Comparison of ENCODE assay signal across 10 cellular contexts in the genomic region with DNA sequence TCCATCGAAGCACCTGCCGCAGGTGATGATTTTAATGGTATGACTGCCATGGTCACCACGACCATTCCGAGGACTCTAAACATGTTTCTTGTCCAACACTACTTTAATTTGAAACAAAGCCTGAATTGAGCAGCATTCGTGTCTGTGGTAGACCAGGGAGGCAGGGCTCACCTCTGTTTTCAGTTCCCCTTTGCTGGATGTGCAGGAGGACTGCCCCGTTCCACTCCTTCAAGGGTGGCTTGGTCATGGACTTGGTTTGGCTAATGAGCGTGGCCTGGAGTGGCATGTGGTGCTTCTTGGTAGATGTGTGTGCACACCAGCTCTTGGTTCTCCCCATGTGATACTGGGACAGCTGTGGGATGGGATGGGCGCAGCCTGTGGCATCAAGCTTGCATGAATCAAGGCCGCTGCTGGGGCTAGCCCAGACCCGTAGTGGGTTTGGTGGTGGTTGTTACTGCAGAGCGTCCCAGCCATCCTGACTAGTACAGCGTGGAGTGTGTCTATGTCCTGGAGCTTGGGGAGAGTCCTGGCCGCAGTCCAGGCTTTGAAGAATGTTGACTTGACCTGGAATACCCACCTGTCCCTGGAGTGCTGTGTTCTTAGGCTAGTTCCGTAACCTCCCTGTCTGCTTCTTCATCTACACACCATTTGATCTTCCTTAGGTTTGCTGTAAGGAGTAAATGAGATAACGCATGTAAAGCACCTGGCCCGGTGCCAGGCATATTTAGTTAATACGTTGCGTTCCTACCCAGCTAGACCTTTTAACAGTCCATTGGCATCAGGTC. TPM values are rescaled to one million over a fixed set of nuclear protein-coding genes. Genes with fewer than 3 reads are reported as not detected.
DNase-seq lines count a peak whose midpoint lies in the region; ATAC-seq and TF ChIP-seq lines count a peak whose summit lies in the region.
"Had no signal": no experiment of that assay in that cellular context is flagged by ENCODE, and none has a peak within 500 bp of the region (broad histone marks: within the 10 kb centered on the region; RNA-seq: fewer than 3 reads in every experiment).

No MANE protein-coding gene starts in this region.

- H4K20me1 ChIP-seq in GM23338 (replicated peaks; ENCODE audit: insufficient read depth): no peaks in the 10 kb centered on the region

- no peak overlapping the region for H3K27ac ChIP-seq in GM23338 (ENCODE audit: low read depth)

- H3K79me2 ChIP-seq in GM23338 (replicated peaks; ENCODE audit: insufficient read depth): peaks cover 13% of the 10 kb centered on the region; the same call in 1 of the 2 replicates

- H3K9me3 Mint-ChIP-seq in GM23338: peaks cover 23% of the 10 kb centered on the region
- H3K9me3 Mint-ChIP-seq in activated CD4-positive, alpha-beta T cell treated with anti-CD3 and anti-CD28 coated beads, Interleukin-2, amount 10 ng/mL, durations not matched to agents 7 days and 5 days: peaks cover 43% of the 10 kb centered on the region

- peaks cover 4% of the 10 kb centered on the region for H3K4me1 Mint-ChIP-seq in GM23338
- H3K4me1 Mint-ChIP-seq in activated CD4-positive, alpha-beta T cell treated with anti-CD3 and anti-CD28 coated beads, Interleukin-2, amount 10 ng/mL, durations not matched to agents 7 days and 5 days: no peaks in the 10 kb centered on the region

- peaks cover 7% of the 10 kb centered on the region; the same call in 1 of the 2 replicates for H3K9me2 ChIP-seq in GM23338 (ENCODE audit: insufficient read depth)

- no peak overlapping the region for H3K4me2 ChIP-seq in GM23338

- H3K4me1 ChIP-seq in GM23338 (ENCODE audit: insufficient read depth): no peaks in the 10 kb centered on the region

- POLR2A ChIA-PET in activated CD4-positive, alpha-beta T cell treated with anti-CD3 and anti-CD28 coated beads, Interleukin-2, amount 10 ng/mL, durations not matched to agents 7 days and 5 days (lab: Charles Lee): no interaction called here

- no peaks in the 10 kb centered on the region; the same call in 1 of the 2 replicates for H3K36me3 ChIP-seq in GM23338 (ENCODE audit: insufficient read depth)

- peaks cover 23% of the 10 kb centered on the region for H3K36me3 Mint-ChIP-seq in GM23338 (ENCODE audit: low read depth)
- H3K36me3 Mint-ChIP-seq in activated CD4-positive, alpha-beta T cell treated with anti-CD3 and anti-CD28 coated beads, Interleukin-2, amount 10 ng/mL, durations not matched to agents 7 days and 5 days (ENCODE audit: low read depth): peaks cover 10% of the 10 kb centered on the region

- H2AFZ ChIP-seq in GM23338: no peak overlapping the region

- no peaks in the 10 kb centered on the region for H3K27me3 ChIP-seq in GM23338 (ENCODE audit: insufficient read depth)

- ATAC-seq in GM19023 (IDR thresholded peaks at IDR 0.05; ENCODE audit: unreplicated experiment): peak; percentile 96
- ATAC-seq in HG02588 (IDR thresholded peaks at IDR 0.05; ENCODE audit: unreplicated experiment): peak; percentile 98
- peak; percentile 99 for ATAC-seq in HG03469 (IDR thresholded peaks at IDR 0.05; ENCODE audit: unreplicated experiment)
- ATAC-seq in GM23338: no peak

- peaks cover 7% of the 10 kb centered on the region for H3K27me3 Mint-ChIP-seq in GM23338 (ENCODE audit: insufficient read depth, low read depth, poor library complexity)
- H3K27me3 Mint-ChIP-seq in activated CD4-positive, alpha-beta T cell treated with anti-CD3 and anti-CD28 coated beads, Interleukin-2, amount 10 ng/mL, durations not matched to agents 7 days and 5 days: no peaks in the 10 kb centered on the region

- H3F3A ChIP-seq in GM23338 (replicated peaks; ENCODE audit: low read depth): no peaks in the 10 kb centered on the region

- no peak overlapping the region for H3K4me3 ChIP-seq in GM23338

- TF ChIP-seq CTCF in GM23338 (conservative IDR thresholded peaks at IDR 0.05; ENCODE audit: low read depth in 2 of 2): no peak

- peak; percentile 15 for DNase-seq in myocyte (ENCODE audit: low read depth)
- DNase-seq in GM23338 (ENCODE audit: low spot score): no peak
- no peak for DNase-seq in activated CD4-positive, alpha-beta T cell treated with anti-CD3 and anti-CD28 coated beads, Interleukin-2, amount 10 ng/mL, durations not matched to agents 7 days and 5 days
- DNase-seq in activated gamma-delta T cell (lab: John Stamatoyannopoulos, UW): no peak
- no peak for DNase-seq in NCI-H1092 treated with DMSO at 0.1 percent for 48 hours (lab: John Stamatoyannopoulos, UW)
- DNase-seq: activated CD4-positive, alpha-beta T cell treated with anti-CD3 and anti-CD28 coated beads for 4 hours; anterior cingulate cortex had no signal

- CTCF ChIA-PET in activated CD4-positive, alpha-beta T cell treated with anti-CD3 and anti-CD28 coated beads, Interleukin-2, amount 10 ng/mL, durations not matched to agents 7 days and 5 days (lab: Charles Lee): no interaction called here

- no peak overlapping the region; the same call in 1 of the 2 replicates for H3K27ac Mint-ChIP-seq in GM23338
- no peak overlapping the region for H3K27ac Mint-ChIP-seq in activated CD4-positive, alpha-beta T cell treated with anti-CD3 and anti-CD28 coated beads, Interleukin-2, amount 10 ng/mL, durations not matched to agents 7 days and 5 days

- H3K4me3 Mint-ChIP-seq in GM23338: no peak overlapping the region
- no peak overlapping the region for H3K4me3 Mint-ChIP-seq in activated CD4-positive, alpha-beta T cell treated with anti-CD3 and anti-CD28 coated beads, Interleukin-2, amount 10 ng/mL, durations not matched to agents 7 days and 5 days

TF ChIP-seq in GM23338, 12 proteins besides CTCF, POLR2A, EP300 and RAD21:
- TF ChIP-seq JUNB (IDR thresholded peaks at IDR 0.05; ENCODE audit: unreplicated experiment) (no peak), ZNF114 (CRISPR knock-in tag; IDR thresholded peaks at IDR 0.05) (no peak), POLR2AphosphoS5 (IDR thresholded peaks at IDR 0.05; ENCODE audit: low read depth) (no peak), EZH2phosphoT487 (IDR thresholded peaks at IDR 0.05; ENCODE audit: unreplicated experiment) (no peak), EZH2 (IDR thresholded peaks at IDR 0.05; ENCODE audit: low read depth, unreplicated experiment) (no peak), NANOG (IDR thresholded peaks at IDR 0.05; ENCODE audit: borderline replicate concordance) (no peak), ETS1 (IDR thresholded peaks at IDR 0.05) (no peak), ZNF331 (CRISPR knock-in tag; IDR thresholded peaks at IDR 0.05; ENCODE audit: low read depth) (no peak)

RNA-seq across cellular contexts. Expression of gene MGMT, which starts 34.8 kb away (rescaled TPM):
- 18.7 and 20.9 TPM in 2 replicates for total RNA-seq in myocyte
- polyA plus RNA-seq in myocyte (2012): 19.4 TPM
- 19.3 and 21.9 TPM in 2 replicates for total RNA-seq in GM23338 (2014; rRNA removed; shearing (Covaris generic))
- 19.2 and 21.9 TPM in 2 replicates for polyA plus RNA-seq in GM23338 (2016; fragmentation: Nextera tagmentation; extraction: Ambion mirVana)
- 10 to 100 TPM; 17.6 to 19.3 TPM for total RNA-seq in activated CD4-positive, alpha-beta T cell treated with anti-CD3 and anti-CD28 coated beads, Interleukin-2, amount 10 ng/mL, durations not matched to agents 7 days and 5 days
